3 cellular contexts compared by ENCODE assay signal in the genomic region with DNA sequence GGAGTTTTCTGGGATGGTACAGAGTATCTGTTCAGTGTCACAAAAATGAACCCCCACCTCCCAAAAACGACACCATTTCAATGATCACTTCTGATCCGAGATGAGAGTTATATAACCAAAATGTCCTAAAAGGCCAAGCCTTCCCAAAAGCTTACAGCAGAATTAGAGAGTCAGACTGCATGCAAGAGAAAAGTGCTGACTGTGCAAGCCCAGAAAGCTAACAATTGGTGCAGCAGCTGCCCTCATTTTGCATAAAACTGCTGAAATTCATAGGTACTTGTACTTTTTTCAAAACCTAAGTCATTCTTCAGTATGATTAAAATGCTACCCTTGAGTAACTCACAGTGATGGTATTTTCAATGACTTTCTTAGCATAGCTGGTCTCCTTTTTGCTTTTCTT.
TF ChIP-seq lines count a peak whose summit lies in the region.

No MANE protein-coding gene starts in this region.

TF ChIP-seq in HepG2, 621 proteins besides CTCF, POLR2A, EP300 and RAD21:
- TF ChIP-seq DNMT3B (CRISPR knock-in tag; conservative IDR thresholded peaks at IDR 0.05) (no peak), MAFF (IDR thresholded peaks at IDR 0.05; ENCODE audit: low read depth, low read length) (peak; percentile 86), ZNF850 (CRISPR knock-in tag; conservative IDR thresholded peaks at IDR 0.05) (no peak), MAFK (conservative IDR thresholded peaks at IDR 0.05 in 1 of 2, IDR thresholded peaks at IDR 0.05 in 1 of 2; ENCODE audit: low read length in 2 of 2) (peak; percentile 82 to 92)
- TF ChIP-seq, protein P1, sequence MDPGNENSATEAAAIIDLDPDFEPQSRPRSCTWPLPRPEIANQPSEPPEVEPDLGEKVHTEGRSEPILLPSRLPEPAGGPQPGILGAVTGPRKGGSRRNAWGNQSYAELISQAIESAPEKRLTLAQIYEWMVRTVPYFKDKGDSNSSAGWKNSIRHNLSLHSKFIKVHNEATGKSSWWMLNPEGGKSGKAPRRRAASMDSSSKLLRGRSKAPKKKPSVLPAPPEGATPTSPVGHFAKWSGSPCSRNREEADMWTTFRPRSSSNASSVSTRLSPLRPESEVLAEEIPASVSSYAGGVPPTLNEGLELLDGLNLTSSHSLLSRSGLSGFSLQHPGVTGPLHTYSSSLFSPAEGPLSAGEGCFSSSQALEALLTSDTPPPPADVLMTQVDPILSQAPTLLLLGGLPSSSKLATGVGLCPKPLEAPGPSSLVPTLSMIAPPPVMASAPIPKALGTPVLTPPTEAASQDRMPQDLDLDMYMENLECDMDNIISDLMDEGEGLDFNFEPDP (CRISPR knock-in tag; conservative IDR thresholded peaks at IDR 0.05): no peak
- TF ChIP-seq, protein P2, sequence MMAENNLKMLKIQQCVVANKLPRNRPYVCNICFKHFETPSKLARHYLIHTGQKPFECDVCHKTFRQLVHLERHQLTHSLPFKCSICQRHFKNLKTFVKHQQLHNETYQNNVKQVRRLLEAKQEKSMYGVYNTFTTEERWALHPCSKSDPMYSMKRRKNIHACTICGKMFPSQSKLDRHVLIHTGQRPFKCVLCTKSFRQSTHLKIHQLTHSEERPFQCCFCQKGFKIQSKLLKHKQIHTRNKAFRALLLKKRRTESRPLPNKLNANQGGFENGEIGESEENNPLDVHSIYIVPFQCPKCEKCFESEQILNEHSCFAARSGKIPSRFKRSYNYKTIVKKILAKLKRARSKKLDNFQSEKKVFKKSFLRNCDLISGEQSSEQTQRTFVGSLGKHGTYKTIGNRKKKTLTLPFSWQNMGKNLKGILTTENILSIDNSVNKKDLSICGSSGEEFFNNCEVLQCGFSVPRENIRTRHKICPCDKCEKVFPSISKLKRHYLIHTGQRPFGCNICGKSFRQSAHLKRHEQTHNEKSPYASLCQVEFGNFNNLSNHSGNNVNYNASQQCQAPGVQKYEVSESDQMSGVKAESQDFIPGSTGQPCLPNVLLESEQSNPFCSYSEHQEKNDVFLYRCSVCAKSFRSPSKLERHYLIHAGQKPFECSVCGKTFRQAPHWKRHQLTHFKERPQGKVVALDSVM (CRISPR knock-in tag; IDR thresholded peaks at IDR 0.05): no peak

TF ChIP-seq in WTC11, 78 proteins besides CTCF, POLR2A, EP300 and RAD21:
- TF ChIP-seq, protein P3, sequence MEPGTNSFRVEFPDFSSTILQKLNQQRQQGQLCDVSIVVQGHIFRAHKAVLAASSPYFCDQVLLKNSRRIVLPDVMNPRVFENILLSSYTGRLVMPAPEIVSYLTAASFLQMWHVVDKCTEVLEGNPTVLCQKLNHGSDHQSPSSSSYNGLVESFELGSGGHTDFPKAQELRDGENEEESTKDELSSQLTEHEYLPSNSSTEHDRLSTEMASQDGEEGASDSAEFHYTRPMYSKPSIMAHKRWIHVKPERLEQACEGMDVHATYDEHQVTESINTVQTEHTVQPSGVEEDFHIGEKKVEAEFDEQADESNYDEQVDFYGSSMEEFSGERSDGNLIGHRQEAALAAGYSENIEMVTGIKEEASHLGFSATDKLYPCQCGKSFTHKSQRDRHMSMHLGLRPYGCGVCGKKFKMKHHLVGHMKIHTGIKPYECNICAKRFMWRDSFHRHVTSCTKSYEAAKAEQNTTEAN (CRISPR knock-in tag; IDR thresholded peaks at IDR 0.05): no peak
- TF ChIP-seq, protein P4, sequence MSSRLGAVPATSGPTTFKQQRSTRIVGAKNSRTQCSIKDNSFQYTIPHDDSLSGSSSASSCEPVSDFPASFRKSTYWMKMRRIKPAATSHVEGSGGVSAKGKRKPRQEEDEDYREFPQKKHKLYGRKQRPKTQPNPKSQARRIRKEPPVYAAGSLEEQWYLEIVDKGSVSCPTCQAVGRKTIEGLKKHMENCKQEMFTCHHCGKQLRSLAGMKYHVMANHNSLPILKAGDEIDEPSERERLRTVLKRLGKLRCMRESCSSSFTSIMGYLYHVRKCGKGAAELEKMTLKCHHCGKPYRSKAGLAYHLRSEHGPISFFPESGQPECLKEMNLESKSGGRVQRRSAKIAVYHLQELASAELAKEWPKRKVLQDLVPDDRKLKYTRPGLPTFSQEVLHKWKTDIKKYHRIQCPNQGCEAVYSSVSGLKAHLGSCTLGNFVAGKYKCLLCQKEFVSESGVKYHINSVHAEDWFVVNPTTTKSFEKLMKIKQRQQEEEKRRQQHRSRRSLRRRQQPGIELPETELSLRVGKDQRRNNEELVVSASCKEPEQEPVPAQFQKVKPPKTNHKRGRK (CRISPR knock-in tag; IDR thresholded peaks at IDR 0.05; ENCODE audit: borderline replicate concordance): no peak
- TF ChIP-seq TCF7 (CRISPR knock-in tag; IDR thresholded peaks at IDR 0.05; ENCODE audit: low read depth): no peak
- no peak for TF ChIP-seq CBFB (CRISPR knock-in tag; IDR thresholded peaks at IDR 0.05; ENCODE audit: low read depth)
- TF ChIP-seq SP1 (CRISPR knock-in tag; conservative IDR thresholded peaks at IDR 0.05): no peak
- TF ChIP-seq ZNF121 (CRISPR knock-in tag; IDR thresholded peaks at IDR 0.05): no peak

TF ChIP-seq in H1, 55 proteins besides CTCF, POLR2A, EP300 and RAD21:
- TF ChIP-seq MAFK (IDR thresholded peaks at IDR 0.05; ENCODE audit: low read depth, low read length): peak; percentile 88
- no peak for TF ChIP-seq SRF (IDR thresholded peaks at IDR 0.05; ENCODE audit: low read depth, low read length)
TF ChIP-seq in H1: peak in this region for 1.
